In the genomic region with DNA sequence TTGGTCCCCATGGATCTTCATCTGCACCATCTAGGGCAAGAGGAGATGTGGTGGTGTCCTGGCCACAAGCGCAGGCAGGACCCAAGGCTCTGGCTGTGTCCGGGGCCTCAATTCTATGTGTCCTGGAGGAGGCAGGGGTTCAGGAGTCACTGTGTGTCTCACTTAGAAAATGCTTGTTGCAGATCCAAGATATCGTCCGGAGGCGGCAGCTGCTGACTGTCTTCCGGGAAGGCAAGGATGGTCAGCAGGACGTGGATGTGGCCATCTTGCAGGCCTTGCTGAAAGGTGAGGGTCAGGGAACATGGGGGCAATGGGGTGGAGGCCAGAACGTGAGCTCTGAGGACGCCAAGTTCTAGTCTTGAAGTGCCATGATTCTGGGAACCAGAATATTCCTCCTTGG, we compare ENCODE assay signal across 19 cellular contexts. TPM values are rescaled to one million over a fixed set of nuclear protein-coding genes. Genes with fewer than 3 reads are reported as not detected.
DNase-seq lines count a peak whose midpoint lies in the region; ATAC-seq and TF ChIP-seq lines count a peak whose summit lies in the region.
"Had no signal": no experiment of that assay in that cellular context is flagged by ENCODE, and none has a peak within 500 bp of the region (broad histone marks: within the 10 kb centered on the region; RNA-seq: fewer than 3 reads in every experiment).

No MANE protein-coding gene starts in this region.

- H3K27ac ChIP-seq in coronary artery: no peak overlapping the region
- no peak overlapping the region for H3K27ac ChIP-seq in testis
- no peak overlapping the region for H3K27ac ChIP-seq in foreskin keratinocyte
- H3K27ac ChIP-seq: A549, C4-2B had no signal

- H3K4me1 ChIP-seq in testis (no peaks in the 10 kb centered on the region), foreskin keratinocyte (no peaks in the 10 kb centered on the region)
- H3K4me1 ChIP-seq: A549, BE2C, Caco-2 had no signal

- no peak overlapping the region for H3K4me3 Mint-ChIP-seq in T-helper 17 cell
- H3K4me3 Mint-ChIP-seq: CD8-positive, alpha-beta T cell; GM23338 had no signal

- peaks cover 15% of the 10 kb centered on the region for H3K36me3 Mint-ChIP-seq in T-helper 17 cell (ENCODE audit: low read depth)

- no peak for TF ChIP-seq CTCF in coronary artery (IDR thresholded peaks at IDR 0.05)
- no peak for TF ChIP-seq CTCF in testis (IDR thresholded peaks at IDR 0.05)
- TF ChIP-seq CTCF in foreskin keratinocyte (conservative IDR thresholded peaks at IDR 0.05): no peak

- intact Hi-C loops in testis (cut with DNase I; ENCODE audit: low total_unique reads): no loop called here

- DNase-seq in D341Med (ENCODE audit: low spot score) (peak; percentile 13), coronary artery (ENCODE audit: low spot score) (peak; percentile 36), mesenteric fat pad (ENCODE audit: low spot score) (peak; percentile 49), testis (peak; percentile 8), foreskin keratinocyte (no peak), T-helper 17 cell (no peak), MG63 (no peak)
- no peak for DNase-seq in activated CD4-positive, CD25-positive, alpha-beta regulatory T cell (lab: John Stamatoyannopoulos, UW)
- DNase-seq: BE2C; CD8-positive, alpha-beta T cell; H7; IMR-90 had no signal

- 90 to 92% methylated on average over 6 to 9 of the region's 9 CpGs for WGBS in testis, 2 donors

- H3K27ac Mint-ChIP-seq in T-helper 17 cell: no peak overlapping the region
- H3K27ac Mint-ChIP-seq: CD8-positive, alpha-beta T cell; GM23338 had no signal

- H3K4me3 ChIP-seq in coronary artery (no peak overlapping the region), testis (no peak overlapping the region), MG63 (no peak overlapping the region)
- H3K4me3 ChIP-seq: A549, GM12878, GM23338 had no signal

- H3K4me1 Mint-ChIP-seq in T-helper 17 cell: peaks cover 5% of the 10 kb centered on the region

- no peak for TF ChIP-seq POLR2A in testis (IDR thresholded peaks at IDR 0.05)

- ATAC-seq in foreskin keratinocyte: no peak
- ATAC-seq in T-helper 17 cell: no peak
- ATAC-seq: A549; CD8-positive, alpha-beta T cell; GM12878; GM23338 had no signal

- H3K27me3 Mint-ChIP-seq in T-helper 17 cell: no peaks in the 10 kb centered on the region

- H3K9me3 ChIP-seq in testis: no peaks in the 10 kb centered on the region
- no peaks in the 10 kb centered on the region for H3K9me3 ChIP-seq in T-helper 17 cell (ENCODE audit: control insufficient read depth, low read length, poor library complexity, severe bottlenecking)
- peaks cover 29% of the 10 kb centered on the region for H3K9me3 ChIP-seq in MG63
- H3K9me3 ChIP-seq: BE2C had no signal

- no peaks in the 10 kb centered on the region for H3K27me3 ChIP-seq in testis
- H3K27me3 ChIP-seq in foreskin keratinocyte: no peaks in the 10 kb centered on the region
- peaks cover 12% of the 10 kb centered on the region; the same call in 1 of the 2 replicates for H3K27me3 ChIP-seq in MG63
- H3K27me3 ChIP-seq: BE2C had no signal

- no peaks in the 10 kb centered on the region for H3K36me3 ChIP-seq in testis (ENCODE audit: low read depth, missing control alignments)
- H3K36me3 ChIP-seq in MG63: no peaks in the 10 kb centered on the region
- H3K36me3 ChIP-seq: BE2C had no signal

RNA-seq across cellular contexts. Expression of a gene that starts 29.1 kb away (rescaled TPM):
- total RNA-seq in mesenteric fat pad (12.0 TPM), testis (1 to 10 TPM; 3.0 to 3.9 TPM), foreskin keratinocyte (1.1 and 2.5 TPM in 2 replicates), T-helper 17 cell (10 to 100 TPM in 1 of 2 donors, 1 to 10 TPM in 1; 2.7 to 26.1 TPM)
- polyA plus RNA-seq in testis (ENCODE audit: insufficient read depth, low read depth, low replicate concordance) (4.9 TPM), foreskin keratinocyte (1.5 and 3.4 TPM in 2 replicates)
- 0.13 TPM in 1 of 2 replicates, not detected in the other for total RNA-seq in MG63 (2014; rRNA removed; shearing (Covaris generic); ENCODE audit: low replicate concordance)
- total RNA-seq: G401, IMR-90 had no signal
- polyA plus RNA-seq: AG04450, IMR-90 had no signal

RNA-seq across cellular contexts. Expression of a gene that starts 43.3 kb away (rescaled TPM):
- 17.4 TPM for total RNA-seq in mesenteric fat pad
- total RNA-seq in testis: 10 to 100 TPM; 71.7 to 81.6 TPM
- 40.8 TPM for polyA plus RNA-seq in testis (ENCODE audit: insufficient read depth, low read depth, low replicate concordance)
- 6.6 and 8.1 TPM in 2 replicates for total RNA-seq in foreskin keratinocyte
- polyA plus RNA-seq in foreskin keratinocyte: 9.3 and 11.5 TPM in 2 replicates
- total RNA-seq in T-helper 17 cell: 10 to 100 TPM; 48.0 to 54.2 TPM
- 24.3 and 34.9 TPM in 2 replicates for total RNA-seq in MG63 (2014; rRNA removed; shearing (Covaris generic); ENCODE audit: low replicate concordance)

Comparison
In these comparisons a context has a peak if more than half of its experiments do, and no peak if none do; other contexts are left out.
1. DNase-seq: peak in D341Med (single experiment), coronary artery (single experiment), mesenteric fat pad (single experiment) and testis (single experiment); none in activated CD4-positive, CD25-positive, alpha-beta regulatory T cell (0 of 4), foreskin keratinocyte (0 of 2), T-helper 17 cell (0 of 3) and MG63 (single experiment).